8 cellular contexts compared by ENCODE assay signal in genomic region chr12:56257071-56257470, GRCh38. TPM values are rescaled to one million over a fixed set of nuclear protein-coding genes. Genes with fewer than 3 reads are reported as not detected.
DNase-seq lines count a peak whose midpoint lies in the region; ATAC-seq, FAIRE-seq and TF ChIP-seq lines count a peak whose summit lies in the region.

No MANE protein-coding gene starts in this region.

- peaks cover 20 to 25% (median 24%) of the 10 kb centered on the region in 3 donors for H3K4me1 Mint-ChIP-seq in T-cell

- in situ Hi-C loops in gastrocnemius medialis (cut with MboI; ENCODE audit: low sequenced_read_pairs in 4 of 4) = no loop called here

- H3K9me3 ChIP-seq in gastrocnemius medialis = no peaks in the 10 kb centered on the region

- H3K4me1 ChIP-seq in gastrocnemius medialis = peaks cover 33 to 48% of the 10 kb centered on the region in 2 donors

- H3K4me3 ChIP-seq in GM12864 (ENCODE audit: low read depth, low read length) (peak overlapping the region; percentile 57), fibroblast of villous mesenchyme (ENCODE audit: low read depth, low read length) (peak overlapping the region; percentile 72), gastrocnemius medialis (peak overlapping the region; percentile 71 to 98 (median 79))

- H3K36me3 Mint-ChIP-seq in T-cell = peaks cover 35% of the 10 kb centered on the region

- no peak for TF ChIP-seq CTCF in GM12864 (IDR thresholded peaks at IDR 0.05; ENCODE audit: low read depth, low read length, missing control alignments)
- no peak for TF ChIP-seq CTCF in fibroblast of villous mesenchyme (IDR thresholded peaks at IDR 0.05; ENCODE audit: insufficient read depth, low read depth, low read length)
- TF ChIP-seq CTCF in gastrocnemius medialis (IDR thresholded peaks at IDR 0.05 in 4 of 5, conservative IDR thresholded peaks at IDR 0.05 in 1 of 5) = no peak

- H3K4me3 Mint-ChIP-seq in T-cell = peak overlapping the region; percentile 80 to 90 (median 83)

- no peaks in the 10 kb centered on the region for H3K9me3 Mint-ChIP-seq in T-cell

- CTCF ChIA-PET in T-cell (lab: Charles Lee) = interaction anchor here (0.5 to 1.8 kb wide), 5 partner anchors 64 to 246 kb away, joined by 3 to 7 read pairs (median 3); partner anchors contain the start of gene SMARCC2 (in 1 of the 2)

- peaks cover 0 to 43% of the 10 kb centered on the region in 2 donors for H3K36me3 ChIP-seq in gastrocnemius medialis

- DNase-seq in GM12864 (ENCODE audit: low read depth) (no peak), T-cell (no peak), fibroblast of villous mesenchyme (ENCODE audit: low read depth) (no peak), gastrocnemius medialis (peak in 1 of 2 donors; percentile 51), activated gamma-delta T cell treated with Interleukin-2 at 50 U/mL for 16 hours (no peak), ecto neural progenitor cell (ENCODE audit: low spot score) (no peak), HTR-8/SVneo (ENCODE audit: insufficient read length, low spot score) (no peak)

- peak overlapping the region; percentile 89 to 97 (median 91) for H3K27ac ChIP-seq in gastrocnemius medialis

- no peaks in the 10 kb centered on the region for H3K27me3 Mint-ChIP-seq in T-cell

- no peaks in the 10 kb centered on the region for H3K27me3 ChIP-seq in gastrocnemius medialis

- no peak for TF ChIP-seq POLR2A in gastrocnemius medialis (IDR thresholded peaks at IDR 0.05)

- intact Hi-C loops in gastrocnemius medialis (cut with DNase I; ENCODE audit: low total_unique reads) = loop anchor here (2.0 kb wide), 1 partner anchor 32 kb away; the partner anchor contains the start of gene NABP2

- FAIRE-seq in HTR-8/SVneo (lab: Jason Lieb, UNC) = no peak

- POLR2A ChIA-PET in T-cell (lab: Charles Lee) = interaction anchor here (0.6 to 1.1 kb wide), 3 partner anchors 11 to 114 kb away, joined by 3 to 8 read pairs (median 3); no protein-coding TSS in a partner anchor

- ATAC-seq in T-cell (replicated peaks in 1 of 4) (no peak), gastrocnemius medialis (peak in 1 of 2 donors; percentile 4), HG03280 (IDR thresholded peaks at IDR 0.05; ENCODE audit: unreplicated experiment) (no peak)

- peak overlapping the region; percentile 23 to 74 for H3K27ac Mint-ChIP-seq in T-cell

RNA-seq across cellular contexts. Expression of gene ANKRD52, which starts 1.1 kb away (rescaled TPM):
- total RNA-seq in T-cell = 10 to 100 TPM; 35.8 to 51.0 (median 43.1) TPM
- total RNA-seq in fibroblast of villous mesenchyme = 22.2 and 25.9 TPM in 2 replicates
- total RNA-seq in gastrocnemius medialis = 10 to 100 TPM; 14.7 to 30.9 (median 18.9) TPM

RNA-seq across cellular contexts. Expression of gene COQ10A, which starts 9.7 kb away (rescaled TPM):
- 10 to 100 TPM; 29.9 to 38.4 (median 31.9) TPM for total RNA-seq in T-cell
- total RNA-seq in fibroblast of villous mesenchyme = 9.0 and 12.5 TPM in 2 replicates
- total RNA-seq in gastrocnemius medialis = 10 to 100 TPM; 17.7 to 90.1 (median 54.5) TPM

RNA-seq across cellular contexts. Expression of gene SLC39A5, which starts 27.2 kb away (rescaled TPM):
- 1 to 10 TPM in 1 of 5 donors, under 1 TPM in 2, not detected in 2; 0.57 to 1.4 (median 0.58) TPM for total RNA-seq in T-cell
- total RNA-seq in fibroblast of villous mesenchyme = not detected in 2 replicates
- under 1 TPM in 1 of 4 donors, not detected in 3; 0.83 TPM for total RNA-seq in gastrocnemius medialis

RNA-seq across cellular contexts. Expression of gene NABP2, which starts 32.9 kb away (rescaled TPM):
- total RNA-seq in T-cell = 10 to 100 TPM; 11.8 to 19.1 (median 14.0) TPM
- 23.3 and 28.0 TPM in 2 replicates for total RNA-seq in fibroblast of villous mesenchyme
- total RNA-seq in gastrocnemius medialis = 10 to 100 TPM; 29.6 to 75.0 (median 42.8) TPM

RNA-seq across cellular contexts. Expression of gene RNF41, which starts 35.3 kb away (rescaled TPM):
- total RNA-seq in T-cell = 10 to 100 TPM; 26.3 to 43.1 (median 39.4) TPM
- 112 and 131 TPM in 2 replicates for total RNA-seq in fibroblast of villous mesenchyme
- total RNA-seq in gastrocnemius medialis = 10 to 100 TPM; 46.5 to 58.9 (median 54.8) TPM
